ENCODE assay signal across 13 cellular contexts in the genomic region with DNA sequence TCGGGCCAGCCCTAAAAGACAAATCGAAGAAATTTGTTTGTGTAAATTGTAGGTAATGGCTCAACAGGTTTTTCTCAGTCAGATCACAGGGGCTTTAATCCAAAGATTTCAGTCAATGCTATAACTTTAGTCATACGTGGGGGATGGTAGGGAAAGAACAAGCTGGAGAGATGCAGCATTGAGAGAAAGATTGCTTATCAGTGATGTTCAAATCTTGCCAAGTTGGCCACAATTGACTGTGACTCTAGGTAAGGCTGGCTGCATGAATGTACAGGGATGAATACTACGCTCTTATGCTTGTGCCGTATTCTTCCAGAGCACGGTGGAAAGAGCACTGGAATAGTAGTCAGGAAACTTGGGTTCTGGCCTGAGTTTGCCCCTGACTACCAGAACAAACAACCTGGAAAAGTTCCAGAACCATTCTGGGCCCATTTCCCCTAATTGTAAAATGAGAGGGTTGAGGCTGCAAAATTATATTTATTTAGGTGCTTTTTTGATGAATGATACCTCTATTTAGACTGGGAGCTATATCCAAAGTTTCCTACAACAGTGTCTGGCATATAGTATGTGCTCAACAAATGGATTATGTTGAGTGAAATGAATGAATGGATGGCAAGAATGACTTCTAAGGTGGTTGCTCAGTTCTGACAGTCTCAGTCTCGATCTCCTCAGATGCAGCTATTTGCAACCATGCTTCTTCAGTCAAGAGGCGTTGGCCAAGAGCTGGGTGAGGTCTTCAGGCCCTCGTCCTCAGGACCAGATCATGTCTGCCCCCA. TPM values are rescaled to one million over a fixed set of nuclear protein-coding genes. Genes with fewer than 3 reads are reported as not detected.
DNase-seq lines count a peak whose midpoint lies in the region; ATAC-seq, FAIRE-seq and TF ChIP-seq lines count a peak whose summit lies in the region.
"Had no signal": no experiment of that assay in that cellular context is flagged by ENCODE, and none has a peak within 500 bp of the region (broad histone marks: within the 10 kb centered on the region; RNA-seq: fewer than 3 reads in every experiment).

No MANE protein-coding gene starts in this region.

- H2BK120ac ChIP-seq in mesendoderm (ENCODE audit: low read depth, low read length), result peak overlapping the region; percentile 14

- TF ChIP-seq CTCF in MCF 10A (IDR thresholded peaks at IDR 0.05; ENCODE audit: unreplicated experiment), result no peak
- no peak for TF ChIP-seq CTCF in mammary epithelial cell (conservative IDR thresholded peaks at IDR 0.05 in 1 of 2, IDR thresholded peaks at IDR 0.05 in 1 of 2; ENCODE audit: extremely low read depth in 1 of 2, insufficient read depth in 1 of 2, low read depth in 1 of 2, low read length in 2 of 2)
- no peak for TF ChIP-seq CTCF in transverse colon (IDR thresholded peaks at IDR 0.05)
- no peak for TF ChIP-seq CTCF in D721Med (IDR thresholded peaks at IDR 0.05; ENCODE audit: insufficient read depth, missing control alignments)

- FAIRE-seq in D721Med (lab: Jason Lieb, UNC), result no peak
- FAIRE-seq: A204.1 had no signal

- H3K4ac ChIP-seq in mesendoderm (ENCODE audit: low read depth, low read length), result no peak overlapping the region

- 86% methylated on average over 9 of the region's 9 CpGs for WGBS in mammary epithelial cell (ENCODE audit: low coverage, missing lambda C conversion rate)
- WGBS in mesendoderm (ENCODE audit: extremely low coverage, insufficient coverage, low lambda C conversion rate), result no CpG with 5 or more reads among the region's 9 CpGs
- 73% methylated on average over 9 of the region's 9 CpGs; no CpG with 5 or more reads in 1 of the 2 donors for WGBS in transverse colon (ENCODE audit: low coverage in 1 of 2), 2 donors

- TF ChIP-seq POLR2A in transverse colon (IDR thresholded peaks at IDR 0.05), result no peak

- CTCF ChIA-PET in MCF 10A (lab: Yijun Ruan, JAX), result interaction anchor here (0.6 to 4.7 kb wide), 9 partner anchors 9 to 1120 kb away, joined by 3 to 17 read pairs (median 4); partner anchors contain the start of gene PRPS1
- CTCF ChIA-PET in mammary epithelial cell (lab: Charles Lee; ENCODE audit: low non-redundant PET), result interaction anchor here (0.7 kb wide), 1 partner anchor 15 kb away, joined by 3 read pairs; no protein-coding TSS in a partner anchor
- CTCF ChIA-PET in CD8-positive, alpha-beta memory T cell (lab: Charles Lee), result no interaction called here

- no peak overlapping the region for H2BK15ac ChIP-seq in mesendoderm (replicated peaks; ENCODE audit: low read depth)

- DNase-seq in MCF 10A (ENCODE audit: unreplicated experiment) (no peak), mammary epithelial cell (no peak), dermis blood vessel endothelial cell (peak; percentile 46), mesendoderm (no peak), transverse colon (no peak), D721Med (ENCODE audit: insufficient read length, low spot score) (no peak)
- no peak for DNase-seq in CD8-positive, alpha-beta memory T cell
- DNase-seq: NCI-H2171; stimulated activated CD4-positive, alpha-beta T cell treated with anti-CD3 and anti-CD28 coated beads, Interleukin-2, amount 100 ng/mL, for 48 hours had no signal

- TF ChIP-seq EP300 in transverse colon (IDR thresholded peaks at IDR 0.05; ENCODE audit: low read depth), result no peak

- no peak overlapping the region for H2AFZ ChIP-seq in mammary epithelial cell (ENCODE audit: low read depth, low read length)

- H3K23ac ChIP-seq in mesendoderm (ENCODE audit: low read length), result no peak overlapping the region

- no peaks in the 10 kb centered on the region for H4K20me1 ChIP-seq in mammary epithelial cell (ENCODE audit: insufficient read depth, low read length)

- H3K79me2 ChIP-seq in mammary epithelial cell (ENCODE audit: insufficient read depth, low read length), result no peaks in the 10 kb centered on the region
- H3K79me2 ChIP-seq in mesendoderm (ENCODE audit: control insufficient read depth, insufficient read depth, low read length), result no peaks in the 10 kb centered on the region

- no peak overlapping the region for H4K5ac ChIP-seq in mesendoderm (ENCODE audit: low read length)

- no peak overlapping the region for H3K4me3 Mint-ChIP-seq in MCF 10A (ENCODE audit: unreplicated experiment)
- H3K4me3 Mint-ChIP-seq in CD8-positive, alpha-beta memory T cell, result no peak overlapping the region
- H3K4me3 Mint-ChIP-seq in stimulated activated memory B cell treated with anti-CD40 and anti-IgM and Interleukin-4, amounts not matched to agents 10 μg/mL and 1 μg/mL and 100 μg/mL, for 72 hours, result no peak overlapping the region
- H3K4me3 Mint-ChIP-seq: stimulated activated naive CD8-positive, alpha-beta T cell treated with anti-CD3 and anti-CD28 coated beads, Interleukin-15, Interleukin-2, amounts not matched to agents 100 ng/mL and 50 ng/mL, for 24 hours had no signal

- H3K9ac ChIP-seq in mammary epithelial cell (ENCODE audit: insufficient read depth, low read length) (no peak overlapping the region), mesendoderm (ENCODE audit: low read length) (no peak overlapping the region)

- no peak overlapping the region for H2BK5ac ChIP-seq in mesendoderm (ENCODE audit: low read length)

- H3K4me2 ChIP-seq in mammary epithelial cell (ENCODE audit: insufficient read depth, low read depth, low read length) (no peak overlapping the region), mesendoderm (ENCODE audit: low read length) (no peak overlapping the region)

- H4K8ac ChIP-seq in mesendoderm (ENCODE audit: low read depth, low read length), result no peak overlapping the region

- no peak overlapping the region for H3K27ac ChIP-seq in mammary epithelial cell (ENCODE audit: insufficient read depth, low read depth, low read length)
- no peak overlapping the region for H3K27ac ChIP-seq in mesendoderm (ENCODE audit: low read depth, low read length)
- H3K27ac ChIP-seq in transverse colon, result peak overlapping the region; percentile 65 to 81 (median 75)
- H3K27ac ChIP-seq in CD8-positive, alpha-beta memory T cell (ENCODE audit: low read depth, low read length), result no peak overlapping the region

- H3K4me3 ChIP-seq in mammary epithelial cell (replicated peaks in 1 of 3; ENCODE audit: insufficient read depth in 1 of 3, low read depth in 2 of 3, low read length in 3 of 3) (no peak overlapping the region), mesendoderm (ENCODE audit: low read length) (no peak overlapping the region), transverse colon (no peak overlapping the region)
- no peak overlapping the region for H3K4me3 ChIP-seq in CD8-positive, alpha-beta memory T cell (ENCODE audit: low read length)

- no peaks in the 10 kb centered on the region for H3K36me3 Mint-ChIP-seq in MCF 10A (ENCODE audit: insufficient read depth, unreplicated experiment)
- no peaks in the 10 kb centered on the region for H3K36me3 Mint-ChIP-seq in CD8-positive, alpha-beta memory T cell
- H3K36me3 Mint-ChIP-seq in stimulated activated memory B cell treated with anti-CD40 and anti-IgM and Interleukin-4, amounts not matched to agents 10 μg/mL and 1 μg/mL and 100 μg/mL, for 72 hours, result no peaks in the 10 kb centered on the region

- H3K4me1 ChIP-seq in mammary epithelial cell (ENCODE audit: insufficient read depth, low read length) (peaks cover 15% of the 10 kb centered on the region), mesendoderm (ENCODE audit: control insufficient read depth, low read depth, low read length) (no peaks in the 10 kb centered on the region), transverse colon (peaks cover 0 to 49% (median 15%) of the 10 kb centered on the region in 4 donors)
- H3K4me1 ChIP-seq in CD8-positive, alpha-beta memory T cell (ENCODE audit: insufficient read depth, low read length), result no peaks in the 10 kb centered on the region

- H3K18ac ChIP-seq in mesendoderm (ENCODE audit: low read length), result no peak overlapping the region

- H3K56ac ChIP-seq in mesendoderm (ENCODE audit: low read length), result peak overlapping the region; percentile 54

- ATAC-seq in stimulated activated memory B cell treated with anti-CD40 and anti-IgM and Interleukin-4, amounts not matched to agents 10 μg/mL and 1 μg/mL and 100 μg/mL, for 72 hours, result no peak

- H3K27ac Mint-ChIP-seq in MCF 10A (ENCODE audit: low read depth, unreplicated experiment), result peak overlapping the region; percentile 35
- no peak overlapping the region for H3K27ac Mint-ChIP-seq in CD8-positive, alpha-beta memory T cell
- H3K27ac Mint-ChIP-seq in stimulated activated memory B cell treated with anti-CD40 and anti-IgM and Interleukin-4, amounts not matched to agents 10 μg/mL and 1 μg/mL and 100 μg/mL, for 72 hours, result no peak overlapping the region
- H3K27ac Mint-ChIP-seq: stimulated activated naive CD8-positive, alpha-beta T cell treated with anti-CD3 and anti-CD28 coated beads, Interleukin-15, Interleukin-2, amounts not matched to agents 100 ng/mL and 50 ng/mL, for 24 hours had no signal

- H3K79me1 ChIP-seq in mesendoderm (ENCODE audit: low read length), result no peaks in the 10 kb centered on the region

- H3K9me3 Mint-ChIP-seq in MCF 10A (ENCODE audit: unreplicated experiment), result no peaks in the 10 kb centered on the region
- H3K9me3 Mint-ChIP-seq in CD8-positive, alpha-beta memory T cell, result no peaks in the 10 kb centered on the region
- H3K9me3 Mint-ChIP-seq in stimulated activated memory B cell treated with anti-CD40 and anti-IgM and Interleukin-4, amounts not matched to agents 10 μg/mL and 1 μg/mL and 100 μg/mL, for 72 hours, result no peaks in the 10 kb centered on the region
- H3K9me3 Mint-ChIP-seq: stimulated activated naive CD8-positive, alpha-beta T cell treated with anti-CD3 and anti-CD28 coated beads, Interleukin-15, Interleukin-2, amounts not matched to agents 100 ng/mL and 50 ng/mL, for 24 hours had no signal

- no peaks in the 10 kb centered on the region for H3K27me3 ChIP-seq in mammary epithelial cell (ENCODE audit: insufficient read depth, low read length)
- H3K27me3 ChIP-seq in mesendoderm (ENCODE audit: insufficient read depth, low read length, poor library complexity), result no peaks in the 10 kb centered on the region
- no peaks in the 10 kb centered on the region for H3K27me3 ChIP-seq in transverse colon
- no peaks in the 10 kb centered on the region for H3K27me3 ChIP-seq in CD8-positive, alpha-beta memory T cell (ENCODE audit: insufficient read depth, low read length, poor library complexity, severe bottlenecking)

- H2AK5ac ChIP-seq in mesendoderm (ENCODE audit: low read length), result no peak overlapping the region

- BruUV-seq in MCF 10A (replicated peaks; lab: Mats Ljungman, UMichigan) (no TSS peak), mammary epithelial cell (replicated peaks; lab: Mats Ljungman, UMichigan) (no TSS peak)

- dilution Hi-C loops in mammary epithelial cell (cut with HindIII; ENCODE audit: low sequenced_read_pairs), result no loop called here

- in situ Hi-C loops in mammary epithelial cell (cut with MboI; ENCODE audit: low sequenced_read_pairs in 2 of 2) (no loop called here), transverse colon (cut with MboI; ENCODE audit: low pct_ligation_motif_present in 1 of 4, low pct_unique_long_range_greater_than_20kb in 1 of 4, low sequenced_read_pairs in 3 of 4) (no loop called here)

- H3K36me3 ChIP-seq in mammary epithelial cell (ENCODE audit: insufficient read depth, low read length), result no peaks in the 10 kb centered on the region
- H3K36me3 ChIP-seq in mesendoderm (ENCODE audit: control insufficient read depth, insufficient read depth, low read length), result no peaks in the 10 kb centered on the region
- H3K36me3 ChIP-seq in transverse colon, result no peaks in the 10 kb centered on the region
- no peaks in the 10 kb centered on the region for H3K36me3 ChIP-seq in CD8-positive, alpha-beta memory T cell (ENCODE audit: insufficient read depth, low read length)

- peaks cover 15% of the 10 kb centered on the region for H3K4me1 Mint-ChIP-seq in MCF 10A (ENCODE audit: insufficient read depth, unreplicated experiment)
- peaks cover 0 to 3% (median 0%) of the 10 kb centered on the region in 3 donors for H3K4me1 Mint-ChIP-seq in CD8-positive, alpha-beta memory T cell
- H3K4me1 Mint-ChIP-seq in stimulated activated memory B cell treated with anti-CD40 and anti-IgM and Interleukin-4, amounts not matched to agents 10 μg/mL and 1 μg/mL and 100 μg/mL, for 72 hours, result peaks cover 11% of the 10 kb centered on the region

- no peaks in the 10 kb centered on the region for H3K9me3 ChIP-seq in mammary epithelial cell (replicated peaks; ENCODE audit: insufficient read depth, low read length)
- H3K9me3 ChIP-seq in transverse colon, result no peaks in the 10 kb centered on the region
- H3K9me3 ChIP-seq in CD8-positive, alpha-beta memory T cell (ENCODE audit: low read length), result no peaks in the 10 kb centered on the region

- intact Hi-C loops in MCF 10A (cut with micrococcal nuclease) (loop anchor here (5.0 kb wide), 1 partner anchor 59 kb away; no protein-coding TSS in a partner anchor), mammary epithelial cell (cut with micrococcal nuclease) (no loop called here), transverse colon (cut with DNase I; ENCODE audit: low total_unique reads) (no loop called here)

- H3K27me3 Mint-ChIP-seq in MCF 10A (ENCODE audit: insufficient read depth, unreplicated experiment), result peaks cover 57% of the 10 kb centered on the region
- H3K27me3 Mint-ChIP-seq in CD8-positive, alpha-beta memory T cell, result peaks cover 0 to 5% of the 10 kb centered on the region in 2 donors
- no peaks in the 10 kb centered on the region for H3K27me3 Mint-ChIP-seq in stimulated activated memory B cell treated with anti-CD40 and anti-IgM and Interleukin-4, amounts not matched to agents 10 μg/mL and 1 μg/mL and 100 μg/mL, for 72 hours
- H3K27me3 Mint-ChIP-seq: stimulated activated naive CD8-positive, alpha-beta T cell treated with anti-CD3 and anti-CD28 coated beads, Interleukin-15, Interleukin-2, amounts not matched to agents 100 ng/mL and 50 ng/mL, for 24 hours had no signal

- POLR2A ChIA-PET in MCF 10A (lab: Yijun Ruan, JAX), result interaction anchor here (0.5 to 7.3 kb wide), 7 partner anchors 10 to 102 kb away, joined by 3 to 119 read pairs (median 5); partner anchors contain the start of gene TSC22D3
- POLR2A ChIA-PET in CD8-positive, alpha-beta memory T cell (lab: Charles Lee), result no interaction called here

RNA-seq across cellular contexts. Expression of gene TSC22D3, which starts 44.4 kb away (rescaled TPM):
- total RNA-seq in MCF 10A (2022), result 115 and 124 TPM in 2 replicates
- total RNA-seq in mammary epithelial cell, result 10 to 100 TPM; 53.9 to 83.7 TPM
- 50.7 TPM for polyA plus RNA-seq in mammary epithelial cell
- polyA minus RNA-seq in mammary epithelial cell, result 29.4 TPM
- total RNA-seq in dermis blood vessel endothelial cell, result 51.6 and 56.3 TPM in 2 replicates
- polyA plus RNA-seq in mesendoderm (2013, experiment 1 of 2), result 17.0 TPM
- 17.4 TPM for polyA plus RNA-seq in mesendoderm (2013, experiment 2 of 2)
- 100 to 1,000 TPM; 146 to 349 (median 202) TPM for total RNA-seq in transverse colon
- total RNA-seq in CD8-positive, alpha-beta memory T cell, result 10 to 100 TPM; 45.0 to 47.3 TPM
- polyA plus RNA-seq in CD8-positive, alpha-beta memory T cell, result 790 TPM

RNA-seq across cellular contexts. Expression of gene NCBP2L, which starts 46.4 kb away (rescaled TPM):
- total RNA-seq in MCF 10A (2022), result not detected in 2 replicates
- not detected for total RNA-seq in mammary epithelial cell
- not detected for polyA plus RNA-seq in mammary epithelial cell
- not detected for polyA minus RNA-seq in mammary epithelial cell
- total RNA-seq in dermis blood vessel endothelial cell, result not detected in 2 replicates
- polyA plus RNA-seq in mesendoderm (2013, experiment 1 of 2), result not detected
- not detected for polyA plus RNA-seq in mesendoderm (2013, experiment 2 of 2)
- total RNA-seq in transverse colon, result not detected
- total RNA-seq in CD8-positive, alpha-beta memory T cell, result not detected
- polyA plus RNA-seq in CD8-positive, alpha-beta memory T cell, result 0.24 TPM
- total RNA-seq: osteoblast had no signal

Comparison
In these comparisons a context has a peak if more than half of its experiments do, and no peak if none do; other contexts are left out.
1. H3K27ac ChIP-seq: peak in transverse colon (4 of 4); none in mammary epithelial cell (single experiment), mesendoderm (single experiment) and CD8-positive, alpha-beta memory T cell (single experiment).